Comparison of ENCODE assay signal across 8 cellular contexts in the genomic region with DNA sequence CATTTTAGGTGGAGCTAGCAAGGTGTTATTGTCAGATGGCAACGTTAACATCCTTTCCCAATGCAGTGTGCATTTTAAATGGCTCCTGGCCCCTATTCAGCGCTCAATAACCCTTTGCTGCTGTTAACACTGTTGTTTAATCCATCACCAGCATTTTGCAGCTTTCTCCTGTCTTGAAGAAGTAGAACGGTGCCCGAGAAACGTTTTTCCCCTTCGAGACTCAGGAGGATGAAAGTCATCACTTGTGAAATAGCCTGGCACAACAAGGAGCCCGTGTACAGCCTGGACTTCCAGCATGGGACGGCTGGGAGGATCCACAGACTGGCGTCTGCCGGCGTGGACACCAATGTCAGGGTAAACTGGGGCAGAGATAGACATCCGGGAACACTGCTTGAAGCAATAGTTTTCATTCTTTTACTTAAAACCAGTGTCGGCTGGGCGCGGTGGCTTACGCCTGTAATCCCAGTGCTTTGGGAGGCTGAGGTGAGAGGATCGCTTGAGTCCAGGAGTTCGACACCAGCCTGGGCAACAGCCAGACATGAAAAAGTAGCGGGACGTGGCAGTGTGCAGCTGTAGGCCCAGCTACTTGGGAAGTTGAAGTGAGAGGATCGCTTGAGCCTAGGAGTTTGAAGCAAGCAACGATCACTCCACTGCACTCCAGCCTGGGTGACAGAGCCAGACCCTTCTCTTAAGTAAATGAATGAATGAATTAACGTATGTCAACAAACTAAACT. TPM values are rescaled to one million over a fixed set of nuclear protein-coding genes. Genes with fewer than 3 reads are reported as not detected.
A peak's percentile ranks its signal among the peaks of the same experiment; 100 is the strongest.
DNase-seq lines count a peak whose midpoint lies in the region; ATAC-seq and TF ChIP-seq lines count a peak whose summit lies in the region.

No MANE protein-coding gene starts in this region.

- TF ChIP-seq POLR2A in esophagus squamous epithelium (IDR thresholded peaks at IDR 0.05) = no peak

- no peaks in the 10 kb centered on the region; the same call in 1 of the 2 replicates for H3K36me3 ChIP-seq in Panc1 (ENCODE audit: control insufficient read depth, insufficient read depth, low read length)
- no peaks in the 10 kb centered on the region for H3K36me3 ChIP-seq in esophagus squamous epithelium
- H3K36me3 ChIP-seq in psoas muscle (ENCODE audit: insufficient read depth in 1 of 2, low read depth in 1 of 2) = no peaks in the 10 kb centered on the region

- H3K4me1 ChIP-seq in Panc1 (ENCODE audit: control insufficient read depth, insufficient read depth, low read length) (no peaks in the 10 kb centered on the region; the same call in 1 of the 2 replicates), esophagus squamous epithelium (peaks cover 0 to 38% (median 7%) of the 10 kb centered on the region in 3 donors), psoas muscle (peaks cover 22% of the 10 kb centered on the region)

- BruUV-seq in Panc1 (replicated peaks; lab: Mats Ljungman, UMichigan) = no TSS peak

- DNase-seq in NCI-H1092 treated with DMSO at 0.1 percent for 48 hours (lab: John Stamatoyannopoulos, UW) = peak; percentile 26
- no peak for DNase-seq in NCI-H1092 (lab: John Stamatoyannopoulos, UW)
- DNase-seq in Panc1 (ENCODE audit: low read depth, low spot score) = no peak
- DNase-seq in esophagus squamous epithelium (lab: John Stamatoyannopoulos, UW) = no peak
- no peak for DNase-seq in psoas muscle
- no peak for DNase-seq in stimulated activated CD8-positive, alpha-beta memory T cell treated with anti-CD3 and anti-CD28 coated beads, Interleukin-4, amount 100 ng/mL, for 48 hours
- DNase-seq in stimulated activated CD4-positive, alpha-beta T cell treated with anti-CD3 and anti-CD28 coated beads, Interleukin-4, amount 100 ng/mL, for 1 hour = no peak

- H3K27ac ChIP-seq in Panc1 (ENCODE audit: low read length) (peak overlapping the region; percentile 78), esophagus squamous epithelium (peak overlapping the region; percentile 60 to 87 (median 82)), psoas muscle (peak overlapping the region; percentile 80)

- TF ChIP-seq CTCF in Panc1 (IDR thresholded peaks at IDR 0.05) (no peak), esophagus squamous epithelium (IDR thresholded peaks at IDR 0.05) (no peak), psoas muscle (IDR thresholded peaks at IDR 0.05) (no peak)

- 49 to 69% methylated on average over 15 to 19 of the region's 23 CpGs for WGBS in esophagus squamous epithelium, 2 donors
- 69 to 78% (median 70%) methylated on average over 23 of the region's 23 CpGs for WGBS in psoas muscle, 3 donors

- no peaks in the 10 kb centered on the region for H3K27me3 ChIP-seq in Panc1 (ENCODE audit: control insufficient read depth, insufficient read depth, low read length)
- no peaks in the 10 kb centered on the region for H3K27me3 ChIP-seq in esophagus squamous epithelium
- no peaks in the 10 kb centered on the region for H3K27me3 ChIP-seq in psoas muscle (ENCODE audit: insufficient read depth in 3 of 3, low read length in 2 of 3)

- POLR2A ChIA-PET in Panc1 (lab: Charles Lee) = no interaction called here

- CTCF ChIA-PET in Panc1 (lab: Charles Lee) = interaction anchor here (0.6 kb wide), 1 partner anchor 245 kb away, joined by 3 read pairs; no protein-coding TSS in a partner anchor

- ATAC-seq in Panc1 (no peak; the same call in 1 of the 2 replicates), psoas muscle (peak in 1 of 4 donors; percentile 13), GM18873 (IDR thresholded peaks at IDR 0.05; ENCODE audit: low FRiP score, unreplicated experiment) (no peak)

- H3K9me3 ChIP-seq in Panc1 (ENCODE audit: control insufficient read depth, insufficient read depth, low read depth, low read length) (no peaks in the 10 kb centered on the region), esophagus squamous epithelium (no peaks in the 10 kb centered on the region), psoas muscle (no peaks in the 10 kb centered on the region)

- intact Hi-C loops in Panc1 (cut with micrococcal nuclease; ENCODE audit: unreplicated experiment) = no loop called here
- intact Hi-C loops in esophagus squamous epithelium (cut with DNase I) = no loop called here
- intact Hi-C loops in psoas muscle (cut with DNase I) = no loop called here

- peak overlapping the region; percentile 58 to 72 for H3K4me3 ChIP-seq in Panc1 (ENCODE audit: low read depth in 2 of 2, low read length in 2 of 2)
- peak overlapping the region; percentile 63 to 86 (median 79) for H3K4me3 ChIP-seq in esophagus squamous epithelium
- peak overlapping the region; percentile 79 for H3K4me3 ChIP-seq in psoas muscle

- in situ Hi-C loops in Panc1 (cut with HindIII; ENCODE audit: low pct_unique_long_range_greater_than_20kb, low sequenced_read_pairs) = no loop called here

RNA-seq across cellular contexts. Expression of gene CHAF1B, which starts 0.9 kb away (rescaled TPM):
- total RNA-seq in Panc1 (2021; ENCODE audit: unreplicated experiment) (18.4 TPM), esophagus squamous epithelium (1 to 10 TPM; 2.4 to 6.6 (median 4.3) TPM), psoas muscle (10 to 100 TPM in 2 of 4 donors, 1 to 10 TPM in 2; 2.6 to 12.6 (median 8.1) TPM)
- polyA plus RNA-seq in Panc1 (2012; ENCODE audit: insufficient read length) = 14.1 TPM
- polyA plus RNA-seq in psoas muscle = 10 to 100 TPM in 1 of 3 donors, 1 to 10 TPM in 1, under 1 TPM in 1; 0.68 to 10.4 (median 8.4) TPM
